8 cellular contexts compared by ENCODE assay signal in genomic region chr6:43173496-43174262, GRCh38. TPM values are rescaled to one million over a fixed set of nuclear protein-coding genes. Genes with fewer than 3 reads are reported as not detected.
DNase-seq lines count a peak whose midpoint lies in the region; TF ChIP-seq lines count a peak whose summit lies in the region.

No MANE protein-coding gene starts in this region.

- H3K4me1 ChIP-seq in A673 (ENCODE audit: insufficient read depth, low read length, poor library complexity, severe bottlenecking) (peaks cover 27% of the 10 kb centered on the region), HUES48 (ENCODE audit: control insufficient read depth, insufficient read depth, low read length) (peaks cover 22% of the 10 kb centered on the region), breast epithelium (peaks cover 11 to 24% of the 10 kb centered on the region in 2 donors), mucosa of stomach (ENCODE audit: control insufficient read depth, insufficient read depth, low read length) (peaks cover 32% of the 10 kb centered on the region)

- POLR2A ChIA-PET in A673 (lab: Charles Lee; ENCODE audit: low non-redundant PET): interaction anchor here (0.5 to 0.7 kb wide), 2 partner anchors 295 to 337 kb away, joined by 3 read pairs; partner anchors contain the start of gene LRRC73

- CTCF ChIA-PET in A673 (lab: Charles Lee): no interaction called here

- TF ChIP-seq POLR2A in breast epithelium (IDR thresholded peaks at IDR 0.05): no peak

- intact Hi-C loops in A673 (cut with micrococcal nuclease; ENCODE audit: unreplicated experiment): loop anchor here (5.0 kb wide), 1 partner anchor 194 kb away; the partner anchor contains the start of gene ZNF318
- intact Hi-C loops in breast epithelium (cut with DNase I; ENCODE audit: low total_unique reads): no loop called here

- H3K27me3 ChIP-seq in A673 (replicated peaks; ENCODE audit: insufficient read depth, low read depth, low read length, poor library complexity) (no peaks in the 10 kb centered on the region), HUES48 (ENCODE audit: control insufficient read depth, insufficient read depth, low read length) (no peaks in the 10 kb centered on the region), breast epithelium (no peaks in the 10 kb centered on the region), mucosa of stomach (ENCODE audit: control insufficient read depth, insufficient read depth, low read length) (no peaks in the 10 kb centered on the region)

- H3K9ac ChIP-seq in HUES48 (ENCODE audit: low read depth, low read length): peak overlapping the region; percentile 35; the same call in 1 of the 2 replicates
- peak overlapping the region; percentile 92 for H3K9ac ChIP-seq in mucosa of stomach (ENCODE audit: low read length)

- TF ChIP-seq CTCF in A673 (conservative IDR thresholded peaks at IDR 0.05; ENCODE audit: low read depth, low read length) (no peak), breast epithelium (IDR thresholded peaks at IDR 0.05) (no peak)

- H3K4me3 ChIP-seq in A673 (ENCODE audit: low read depth, low read length, poor library complexity, severe bottlenecking) (peak overlapping the region; percentile 88), HUES48 (ENCODE audit: low read depth, low read length) (peak overlapping the region; percentile 93), breast epithelium (peak overlapping the region; percentile 97 to 100 (median 97)), mucosa of stomach (ENCODE audit: low read length) (no peak overlapping the region)

- H3K27ac ChIP-seq in A673 (ENCODE audit: low read depth, low read length, poor library complexity, severe bottlenecking): peak overlapping the region; percentile 94
- peak overlapping the region; percentile 95 for H3K27ac ChIP-seq in HUES48 (ENCODE audit: low read depth, low read length)
- H3K27ac ChIP-seq in breast epithelium: peak overlapping the region; percentile 99 to 100

- no peak for DNase-seq in A673 (ENCODE audit: low spot score)
- DNase-seq in breast epithelium (ENCODE audit: low spot score in 2 of 2): no peak
- no peak for DNase-seq in pons (ENCODE audit: low spot score)
- DNase-seq in glomerular visceral epithelial cell (ENCODE audit: extremely low spot score): no peak
- no peak for DNase-seq in GM19240 (ENCODE audit: insufficient read length, low spot score)
- no peak for DNase-seq in DMS79 (lab: John Stamatoyannopoulos, UW)

- H3K36me3 ChIP-seq in A673 (ENCODE audit: insufficient read depth, low read length, poor library complexity, severe bottlenecking): peaks cover 34% of the 10 kb centered on the region
- H3K36me3 ChIP-seq in HUES48 (ENCODE audit: control insufficient read depth, insufficient read depth, low read length): peaks cover 37% of the 10 kb centered on the region
- H3K36me3 ChIP-seq in breast epithelium: no peaks in the 10 kb centered on the region
- H3K36me3 ChIP-seq in mucosa of stomach (ENCODE audit: control insufficient read depth, insufficient read depth, low read length): peaks cover 22% of the 10 kb centered on the region

- no TSS peak for BruUV-seq in A673 (replicated peaks; lab: Mats Ljungman, UMichigan)

- no peaks in the 10 kb centered on the region for H3K9me3 ChIP-seq in A673 (ENCODE audit: low read depth, low read length, poor library complexity, severe bottlenecking)
- H3K9me3 ChIP-seq in HUES48 (ENCODE audit: control insufficient read depth, insufficient read depth, low read length): no peaks in the 10 kb centered on the region
- H3K9me3 ChIP-seq in breast epithelium: no peaks in the 10 kb centered on the region
- no peaks in the 10 kb centered on the region for H3K9me3 ChIP-seq in mucosa of stomach (ENCODE audit: control insufficient read depth, low read length)

RNA-seq across cellular contexts. Expression of gene SRF, which starts 2.6 kb away (rescaled TPM):
- total RNA-seq in A673 (2021) (28.7 and 33.2 TPM in 2 replicates), breast epithelium (10 to 100 TPM; 18.1 to 32.1 (median 28.5) TPM)

RNA-seq across cellular contexts. Expression of gene CUL9, which starts 8.3 kb away (rescaled TPM):
- total RNA-seq in A673 (2021) (38.7 and 50.7 TPM in 2 replicates), breast epithelium (10 to 100 TPM; 25.1 to 47.5 (median 43.3) TPM)

RNA-seq across cellular contexts. Expression of gene DNPH1, which starts 55.6 kb away (rescaled TPM):
- total RNA-seq in A673 (2021): 55.1 and 69.4 TPM in 2 replicates
- 10 to 100 TPM; 46.5 to 61.1 (median 53.7) TPM for total RNA-seq in breast epithelium
